21 cellular contexts compared by ENCODE assay signal in genomic region chr1:44021156-44021555, GRCh38. TPM values are rescaled to one million over a fixed set of nuclear protein-coding genes. Genes with fewer than 3 reads are reported as not detected.
DNase-seq lines count a peak whose midpoint lies in the region; ATAC-seq, FAIRE-seq and TF ChIP-seq lines count a peak whose summit lies in the region.
"Had no signal": no experiment of that assay in that cellular context is flagged by ENCODE, and none has a peak within 500 bp of the region (broad histone marks: within the 10 kb centered on the region; RNA-seq: fewer than 3 reads in every experiment).

No MANE protein-coding gene starts in this region.

- H3K36me3 ChIP-seq in K562 (ENCODE audit: control insufficient read depth, insufficient read depth, low read length) (0 out of 3 replicates have a peak, but pooled peaks cover 7% of the 10 kb centered on the region), gastrocnemius medialis (no peaks in the 10 kb centered on the region)

- TF ChIP-seq CTCF in K562 (IDR thresholded peaks at IDR 0.05 in 2 of 3, conservative IDR thresholded peaks at IDR 0.05 in 1 of 3; ENCODE audit: insufficient read depth in 2 of 3, low read depth in 1 of 3, low read length in 3 of 3) (no peak), gastrocnemius medialis (IDR thresholded peaks at IDR 0.05 in 4 of 5, conservative IDR thresholded peaks at IDR 0.05 in 1 of 5) (no peak)

- no peak for ATAC-seq in K562
- no peak for ATAC-seq in gastrocnemius medialis

- CTCF ChIA-PET in K562 (lab: Yijun Ruan, JAX; ENCODE audit: low intra/inter-chr PET ratio): no interaction called here

- no peaks in the 10 kb centered on the region for H3K79me2 ChIP-seq in K562 (ENCODE audit: control insufficient read depth, insufficient read depth, low read length)

- H3K9me1 ChIP-seq in K562 (ENCODE audit: control insufficient read depth, insufficient read depth, low read length): no peaks in the 10 kb centered on the region

- no peaks in the 10 kb centered on the region for H3K9me3 ChIP-seq in K562 (replicated peaks; ENCODE audit: control insufficient read depth, insufficient read depth, low read depth, low read length)
- H3K9me3 ChIP-seq in gastrocnemius medialis: no peaks in the 10 kb centered on the region
- H3K9me3 ChIP-seq: A549 had no signal

- H2AFZ ChIP-seq in K562 (ENCODE audit: low read depth, low read length): no peak overlapping the region

- H4K20me1 ChIP-seq in K562 (replicated peaks; ENCODE audit: control insufficient read depth, insufficient read depth, low read length): no peaks in the 10 kb centered on the region; the same call in 1 of the 2 replicates

- H3K4me3 ChIP-seq in K562 (no peak overlapping the region), skin epidermis (no peak overlapping the region), gastrocnemius medialis (no peak overlapping the region)
- H3K4me3 ChIP-seq: A549 had no signal

- no TSS peak for BruUV-seq in K562 (replicated peaks; lab: Mats Ljungman, UMichigan)

- H3K4me1 ChIP-seq in K562 (replicated peaks in 1 of 2; ENCODE audit: control insufficient read depth in 2 of 2, insufficient read depth in 2 of 2, low read length in 2 of 2): peaks cover 0 to 27% of the 10 kb centered on the region in 2 experiments; a peak in 3 of 5 replicates
- no peaks in the 10 kb centered on the region for H3K4me1 ChIP-seq in gastrocnemius medialis

- H3K27ac ChIP-seq in K562 (ENCODE audit: extremely low read depth, low read depth, low read length) (no peak overlapping the region), layer of hippocampus (ENCODE audit: low read depth, low read length) (peak overlapping the region; percentile 71), skin epidermis (peak overlapping the region in 13 of 21 experiments; percentile 2 to 81 (median 59)), gastrocnemius medialis (no peak overlapping the region)
- H3K27ac ChIP-seq: A549 had no signal

- intact Hi-C loops in K562 (cut with micrococcal nuclease) (no loop called here), gastrocnemius medialis (cut with DNase I; ENCODE audit: low total_unique reads) (no loop called here)

- FAIRE-seq in K562 (lab: Jason Lieb, UNC) (no peak), frontal cortex (lab: Jason Lieb, UNC) (no peak)
- FAIRE-seq: A549, H54, RCC 7860 had no signal

- no peak overlapping the region; a peak in 1 of 4 replicates for H3K9ac ChIP-seq in K562 (ENCODE audit: insufficient read depth in 1 of 2, low read depth in 2 of 2, low read length in 2 of 2)

- H3K4me2 ChIP-seq in K562 (ENCODE audit: insufficient read depth, low read length): no peak overlapping the region
- H3K4me2 ChIP-seq: A549 had no signal

- 62% methylated on average over 5 of the region's 8 CpGs for WGBS in K562 (ENCODE audit: insufficient coverage, low coverage, missing lambda C conversion rate)

- no peak for TF ChIP-seq RAD21 in K562 (CRISPR knock-in tag; conservative IDR thresholded peaks at IDR 0.05 in 1 of 2, IDR thresholded peaks at IDR 0.05 in 1 of 2)

- DNase-seq in Ammon's horn (ENCODE audit: low spot score) (peak; percentile 61), K562 (ENCODE audit: extremely low read depth in 1 of 4, low spot score in 3 of 4) (no peak), gastrocnemius medialis (no peak), frontal cortex (ENCODE audit: low spot score in 2 of 2) (no peak)
- DNase-seq in activated CD8-positive, alpha-beta memory T cell treated with anti-CD3 and anti-CD28 coated beads, Interleukin-2, amount 50 U/mL, for 4 hours: no peak
- DNase-seq: CD4-positive, CD25-positive, alpha-beta regulatory T cell; COR-L47; DMS79; IMR-90; NCI-H1105; NCI-H146; NCI-H2029; NCI-H446; NCI-H526; OCI-M1; SHP77 had no signal

- no peak for TF ChIP-seq EP300 in K562 (IDR thresholded peaks at IDR 0.05; ENCODE audit: low read length)

- H3K27me3 ChIP-seq in K562 (ENCODE audit: control insufficient read depth in 2 of 2, insufficient read depth in 2 of 2, low read length in 2 of 2) (no peaks in the 10 kb centered on the region), layer of hippocampus (ENCODE audit: control insufficient read depth, insufficient read depth, low read length) (no peaks in the 10 kb centered on the region), gastrocnemius medialis (no peaks in the 10 kb centered on the region)

- no peak for TF ChIP-seq POLR2A in K562 (conservative IDR thresholded peaks at IDR 0.05)
- TF ChIP-seq POLR2A in gastrocnemius medialis (IDR thresholded peaks at IDR 0.05): no peak

- POLR2A ChIA-PET in K562 (lab: Yijun Ruan, JAX): interaction anchor here (0.7 to 3.0 kb wide), 4 partner anchors 8 to 26 kb away, joined by 3 to 20 read pairs (median 8); partner anchors contain the start of gene SLC6A9

- in situ Hi-C loops in K562 (cut with MboI): no loop called here
- in situ Hi-C loops in gastrocnemius medialis (cut with MboI; ENCODE audit: low sequenced_read_pairs in 4 of 4): no loop called here

RNA-seq across cellular contexts. Expression of gene SLC6A9, which starts 10.1 kb away (rescaled TPM):
- total RNA-seq in K562 (2011; cell fraction: chromatin; rRNA removed; ENCODE audit: low replicate concordance): 15.5 and 41.5 TPM in 2 replicates
- 28.5 and 33.8 TPM in 2 replicates for total RNA-seq in K562 (2011; cell fraction: nucleolus; rRNA removed)
- total RNA-seq in K562 (2011; cell fraction: nucleoplasm; rRNA removed): 21.3 and 22.7 TPM in 2 replicates
- total RNA-seq in K562 (2014; rRNA removed): 4.1 and 8.4 TPM in 2 replicates
- total RNA-seq in K562 (2014; rRNA removed; fragmentation: Illumina TruSeq; extraction: Trizol): 2.5 and 3.0 TPM in 2 replicates
- 0.51 and 0.75 TPM in 2 replicates for total RNA-seq in K562 (2015; rRNA removed; fragmentation: Illumina TruSeq; extraction: Trizol)
- 16.7 and 18.7 TPM in 2 replicates for total RNA-seq in K562 (2021)
- polyA plus RNA-seq in K562 (2011; rRNA removed): 2.9 and 8.8 TPM in 2 replicates
- polyA plus RNA-seq in K562 (2011; cell fraction: cytosol; rRNA removed): 5.7 and 6.6 TPM in 2 replicates
- 27.8 and 27.9 TPM in 2 replicates for polyA plus RNA-seq in K562 (2011; cell fraction: nucleus; rRNA removed)
- polyA plus RNA-seq in K562 (2012): 6.2 and 54.3 TPM in 2 replicates
- 12.9 and 16.7 TPM in 2 replicates for polyA plus RNA-seq in K562 (2014; fragmentation: Illumina TruSeq; extraction: Trizol)
- under 1 TPM; 0.17 to 0.25 TPM for polyA plus RNA-seq in K562 (2014; fragmentation: Nextera tagmentation; extraction: Ambion mirVana)
- polyA plus RNA-seq in K562 (2014; rRNA removed): 10.5 and 10.6 TPM in 2 replicates
- 3.7 and 5.1 TPM in 2 replicates for polyA minus RNA-seq in K562 (2011; rRNA and poly(A)+ RNA removed)
- 2.5 and 5.5 TPM in 2 replicates for polyA minus RNA-seq in K562 (2011; cell fraction: cytosol; rRNA and poly(A)+ RNA removed)
- 6.1 and 10.2 TPM in 2 replicates for polyA minus RNA-seq in K562 (2011; cell fraction: nucleus; rRNA and poly(A)+ RNA removed)
- under 1 TPM in 3 of 4 donors, not detected in 1; 0.16 to 0.63 (median 0.29) TPM for total RNA-seq in gastrocnemius medialis
- 2.9 TPM for total RNA-seq in frontal cortex

RNA-seq across cellular contexts. Expression of gene CCDC24, which starts 29.8 kb away (rescaled TPM):
- total RNA-seq in K562 (2011; cell fraction: chromatin; rRNA removed; ENCODE audit: low replicate concordance): 1.4 and 6.8 TPM in 2 replicates
- total RNA-seq in K562 (2011; cell fraction: nucleolus; rRNA removed): 5.8 TPM in 2 replicates
- 4.1 and 6.1 TPM in 2 replicates for total RNA-seq in K562 (2011; cell fraction: nucleoplasm; rRNA removed)
- total RNA-seq in K562 (2014; rRNA removed): 3.0 and 4.5 TPM in 2 replicates
- 0.70 and 1.5 TPM in 2 replicates for total RNA-seq in K562 (2014; rRNA removed; fragmentation: Illumina TruSeq; extraction: Trizol)
- total RNA-seq in K562 (2015; rRNA removed; fragmentation: Illumina TruSeq; extraction: Trizol): 1.7 and 2.2 TPM in 2 replicates
- total RNA-seq in K562 (2021): 4.4 and 5.2 TPM in 2 replicates
- 1.3 and 2.3 TPM in 2 replicates for polyA plus RNA-seq in K562 (2011; rRNA removed)
- 2.0 and 4.9 TPM in 2 replicates for polyA plus RNA-seq in K562 (2011; cell fraction: cytosol; rRNA removed)
- polyA plus RNA-seq in K562 (2011; cell fraction: nucleus; rRNA removed): 6.8 and 13.1 TPM in 2 replicates
- polyA plus RNA-seq in K562 (2012): 3.7 and 4.3 TPM in 2 replicates
- polyA plus RNA-seq in K562 (2014; fragmentation: Illumina TruSeq; extraction: Trizol): 1.5 and 3.0 TPM in 2 replicates
- polyA plus RNA-seq in K562 (2014; fragmentation: Nextera tagmentation; extraction: Ambion mirVana): under 1 TPM; 0.31 to 0.64 TPM
- polyA plus RNA-seq in K562 (2014; rRNA removed): 3.7 and 4.5 TPM in 2 replicates
- polyA minus RNA-seq in K562 (2011; rRNA and poly(A)+ RNA removed): 0.36 and 0.39 TPM in 2 replicates
- 1.1 and 5.4 TPM in 2 replicates for polyA minus RNA-seq in K562 (2011; cell fraction: cytosol; rRNA and poly(A)+ RNA removed)
- polyA minus RNA-seq in K562 (2011; cell fraction: nucleus; rRNA and poly(A)+ RNA removed): 1.7 and 2.2 TPM in 2 replicates
- 1 to 10 TPM in 2 of 4 donors, under 1 TPM in 2; 0.73 to 2.9 (median 1.2) TPM for total RNA-seq in gastrocnemius medialis
- 5.3 TPM for total RNA-seq in frontal cortex

RNA-seq across cellular contexts. Expression of gene B4GALT2, which starts 42.1 kb away (rescaled TPM):
- total RNA-seq in K562 (2011; cell fraction: chromatin; rRNA removed; ENCODE audit: low replicate concordance): 27.8 and 57.7 TPM in 2 replicates
- total RNA-seq in K562 (2011; cell fraction: nucleolus; rRNA removed): 51.2 and 57.7 TPM in 2 replicates
- total RNA-seq in K562 (2011; cell fraction: nucleoplasm; rRNA removed): 45.8 and 54.2 TPM in 2 replicates
- total RNA-seq in K562 (2014; rRNA removed) (86.8 and 116 TPM in 2 replicates), K562 (2014; rRNA removed; fragmentation: Illumina TruSeq; extraction: Trizol) (23.4 and 31.0 TPM in 2 replicates), K562 (2015; rRNA removed; fragmentation: Illumina TruSeq; extraction: Trizol) (43.8 and 45.9 TPM in 2 replicates), K562 (2021) (76.2 and 78.0 TPM in 2 replicates), gastrocnemius medialis (10 to 100 TPM; 63.5 to 97.8 (median 72.1) TPM), frontal cortex (119 TPM)
- polyA plus RNA-seq in K562 (2011; rRNA removed) (39.0 and 43.9 TPM in 2 replicates), K562 (2014; fragmentation: Illumina TruSeq; extraction: Trizol) (63.7 and 69.7 TPM in 2 replicates), K562 (2014; fragmentation: Nextera tagmentation; extraction: Ambion mirVana) (1 to 10 TPM; 1.3 to 2.8 TPM), K562 (2014; rRNA removed) (71.9 and 85.4 TPM in 2 replicates)
- 78.6 and 206 TPM in 2 replicates for polyA plus RNA-seq in K562 (2011; cell fraction: cytosol; rRNA removed)
- 55.1 and 117 TPM in 2 replicates for polyA plus RNA-seq in K562 (2011; cell fraction: nucleus; rRNA removed)
- polyA plus RNA-seq in K562 (2012): 44.8 and 50.7 TPM in 2 replicates
- polyA minus RNA-seq in K562 (2011; rRNA and poly(A)+ RNA removed): 21.4 and 27.7 TPM in 2 replicates
- polyA minus RNA-seq in K562 (2011; cell fraction: cytosol; rRNA and poly(A)+ RNA removed): 40.9 and 42.3 TPM in 2 replicates
- 26.7 and 28.3 TPM in 2 replicates for polyA minus RNA-seq in K562 (2011; cell fraction: nucleus; rRNA and poly(A)+ RNA removed)

RNA-seq across cellular contexts. Expression of gene ATP6V0B, which starts 46.4 kb away (rescaled TPM):
- 240 and 478 TPM in 2 replicates for total RNA-seq in K562 (2011; cell fraction: chromatin; rRNA removed; ENCODE audit: low replicate concordance)
- total RNA-seq in K562 (2011; cell fraction: nucleolus; rRNA removed): 771 and 1,062 TPM in 2 replicates
- 571 and 616 TPM in 2 replicates for total RNA-seq in K562 (2011; cell fraction: nucleoplasm; rRNA removed)
- total RNA-seq in K562 (2014; rRNA removed) (296 and 328 TPM in 2 replicates), K562 (2014; rRNA removed; fragmentation: Illumina TruSeq; extraction: Trizol) (143 and 167 TPM in 2 replicates), K562 (2015; rRNA removed; fragmentation: Illumina TruSeq; extraction: Trizol) (196 and 203 TPM in 2 replicates), K562 (2021) (279 and 286 TPM in 2 replicates), gastrocnemius medialis (100 to 1,000 TPM; 156 to 242 (median 195) TPM), frontal cortex (265 TPM)
- polyA plus RNA-seq in K562 (2011; rRNA removed) (220 and 288 TPM in 2 replicates), K562 (2014; fragmentation: Illumina TruSeq; extraction: Trizol) (186 and 195 TPM in 2 replicates), K562 (2014; fragmentation: Nextera tagmentation; extraction: Ambion mirVana) (100 to 1,000 TPM; 137 to 276 TPM), K562 (2014; rRNA removed) (282 and 348 TPM in 2 replicates)
- polyA plus RNA-seq in K562 (2011; cell fraction: cytosol; rRNA removed): 552 and 632 TPM in 2 replicates
- polyA plus RNA-seq in K562 (2011; cell fraction: nucleus; rRNA removed): 601 and 849 TPM in 2 replicates
- 179 and 264 TPM in 2 replicates for polyA plus RNA-seq in K562 (2012)
- polyA minus RNA-seq in K562 (2011; rRNA and poly(A)+ RNA removed): 127 and 130 TPM in 2 replicates
- 83.6 and 86.7 TPM in 2 replicates for polyA minus RNA-seq in K562 (2011; cell fraction: cytosol; rRNA and poly(A)+ RNA removed)
- 102 and 149 TPM in 2 replicates for polyA minus RNA-seq in K562 (2011; cell fraction: nucleus; rRNA and poly(A)+ RNA removed)

RNA-seq across cellular contexts. Expression of gene DPH2, which starts 51.3 kb away (rescaled TPM):
- 110 and 268 TPM in 2 replicates for total RNA-seq in K562 (2011; cell fraction: chromatin; rRNA removed; ENCODE audit: low replicate concordance)
- total RNA-seq in K562 (2011; cell fraction: nucleolus; rRNA removed): 191 and 199 TPM in 2 replicates
- 123 and 150 TPM in 2 replicates for total RNA-seq in K562 (2011; cell fraction: nucleoplasm; rRNA removed)
- 87.5 and 122 TPM in 2 replicates for total RNA-seq in K562 (2014; rRNA removed)
- 31.9 and 39.4 TPM in 2 replicates for total RNA-seq in K562 (2014; rRNA removed; fragmentation: Illumina TruSeq; extraction: Trizol)
- total RNA-seq in K562 (2015; rRNA removed; fragmentation: Illumina TruSeq; extraction: Trizol): 66.8 and 68.1 TPM in 2 replicates
- total RNA-seq in K562 (2021): 94.1 and 97.3 TPM in 2 replicates
- polyA plus RNA-seq in K562 (2011; rRNA removed): 63.1 and 71.2 TPM in 2 replicates
- polyA plus RNA-seq in K562 (2011; cell fraction: cytosol; rRNA removed): 117 and 149 TPM in 2 replicates
- polyA plus RNA-seq in K562 (2011; cell fraction: nucleus; rRNA removed): 379 and 380 TPM in 2 replicates
- 39.2 and 65.5 TPM in 2 replicates for polyA plus RNA-seq in K562 (2012)
- polyA plus RNA-seq in K562 (2014; fragmentation: Illumina TruSeq; extraction: Trizol): 81.1 and 106 TPM in 2 replicates
- 10 to 100 TPM; 17.9 to 27.0 TPM for polyA plus RNA-seq in K562 (2014; fragmentation: Nextera tagmentation; extraction: Ambion mirVana)
- polyA plus RNA-seq in K562 (2014; rRNA removed): 93.2 and 110 TPM in 2 replicates
- 50.3 and 52.5 TPM in 2 replicates for polyA minus RNA-seq in K562 (2011; rRNA and poly(A)+ RNA removed)
- 35.5 and 48.5 TPM in 2 replicates for polyA minus RNA-seq in K562 (2011; cell fraction: cytosol; rRNA and poly(A)+ RNA removed)
- polyA minus RNA-seq in K562 (2011; cell fraction: nucleus; rRNA and poly(A)+ RNA removed): 96.7 and 113 TPM in 2 replicates
- total RNA-seq in gastrocnemius medialis: 10 to 100 TPM; 53.1 to 68.3 (median 55.3) TPM
- total RNA-seq in frontal cortex: 12.2 TPM

Comparison
In these comparisons a context has a peak if more than half of its experiments do, and no peak if none do; other contexts are left out.
1. H3K27ac ChIP-seq: peak in layer of hippocampus (single experiment) and skin epidermis (13 of 21); none in K562 (single experiment) and gastrocnemius medialis (0 of 4).